In the genomic region with DNA sequence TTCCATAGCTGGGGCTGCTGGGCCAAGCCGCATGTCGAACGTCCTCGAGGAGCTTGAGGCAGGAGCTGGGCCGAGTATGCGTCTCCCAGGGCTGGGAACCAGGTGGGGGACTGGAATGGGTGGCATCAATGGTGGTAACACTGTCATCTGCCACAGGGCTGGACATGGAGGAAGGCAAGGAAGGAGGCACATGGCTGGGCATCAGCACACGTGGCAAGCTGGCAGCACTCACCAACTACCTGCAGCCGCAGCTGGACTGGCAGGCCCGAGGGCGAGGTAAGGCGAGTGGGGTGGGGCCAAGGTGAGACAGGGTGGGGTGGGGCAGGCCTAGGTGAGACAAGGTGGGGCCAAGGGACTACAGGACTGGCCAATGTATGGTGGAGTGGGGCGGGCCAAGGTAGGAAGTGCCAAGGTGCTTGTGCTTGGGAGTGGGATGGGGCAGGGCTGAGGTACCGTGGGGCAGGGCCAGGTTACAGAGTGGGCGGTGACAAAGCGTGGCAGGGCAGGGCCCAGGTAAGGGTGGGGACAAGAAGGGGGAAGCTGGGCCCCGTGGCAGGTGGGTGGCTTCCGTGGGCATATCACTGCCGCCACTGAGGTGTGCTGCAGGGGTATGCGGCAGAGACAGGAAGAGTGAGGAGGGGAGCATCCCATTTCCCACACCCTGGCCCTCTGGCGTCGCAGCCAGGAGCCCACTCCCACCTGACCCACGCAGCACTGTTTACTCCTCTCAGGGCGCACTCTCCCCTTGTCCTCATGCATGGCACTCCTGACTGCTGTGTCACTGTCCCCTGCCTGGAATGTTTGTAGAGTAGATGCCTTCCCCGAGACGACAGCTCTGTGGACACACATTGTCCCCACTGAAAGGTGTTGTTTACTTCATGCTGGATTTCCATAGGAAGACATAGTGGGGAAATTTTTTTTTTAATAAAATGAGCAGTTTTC, we compare ENCODE assay signal across 28 cellular contexts. TPM values are rescaled to one million over a fixed set of nuclear protein-coding genes. Genes with fewer than 3 reads are reported as not detected.
DNase-seq lines count a peak whose midpoint lies in the region; ATAC-seq and TF ChIP-seq lines count a peak whose summit lies in the region.
"Had no signal": no experiment of that assay in that cellular context is flagged by ENCODE, and none has a peak within 500 bp of the region (broad histone marks: within the 10 kb centered on the region; RNA-seq: fewer than 3 reads in every experiment).

No MANE protein-coding gene starts in this region.

- no peak for TF ChIP-seq POLR2A in transverse colon (IDR thresholded peaks at IDR 0.05)

- H3K4me3 ChIP-seq in colonic mucosa, result no peak overlapping the region
- H3K4me3 ChIP-seq in lower lobe of right lung, result no peak overlapping the region
- H3K4me3 ChIP-seq in transverse colon, result no peak overlapping the region
- H3K4me3 ChIP-seq: coronary artery, gastrocnemius medialis, hepatocyte, SJSA1, suprapubic skin, uterus had no signal

- 43 to 76% methylated on average over 2 to 25 of the region's 25 CpGs for WGBS in transverse colon (ENCODE audit: low coverage in 1 of 2), 2 donors

- peaks cover 28% of the 10 kb centered on the region for H3K36me3 Mint-ChIP-seq in activated naive CD8-positive, alpha-beta T cell treated with anti-CD3 and anti-CD28 coated beads, Interleukin-2, amount 10 ng/mL, durations not matched to agents 7 days and 5 days
- peaks cover 20% of the 10 kb centered on the region for H3K36me3 Mint-ChIP-seq in activated naive CD8-positive, alpha-beta T cell treated with anti-CD3 and anti-CD28 coated beads for 36 hours
- H3K36me3 Mint-ChIP-seq: natural killer cell had no signal

- peak overlapping the region; percentile 16 for H3K27ac Mint-ChIP-seq in activated naive CD8-positive, alpha-beta T cell treated with anti-CD3 and anti-CD28 coated beads, Interleukin-2, amount 10 ng/mL, durations not matched to agents 7 days and 5 days
- no peak overlapping the region for H3K27ac Mint-ChIP-seq in activated naive CD8-positive, alpha-beta T cell treated with anti-CD3 and anti-CD28 coated beads for 36 hours
- H3K27ac Mint-ChIP-seq: activated CD4-positive, alpha-beta memory T cell treated with anti-CD3 and anti-CD28 coated beads for 36 hours; activated naive CD4-positive, alpha-beta T cell treated with anti-CD3 and anti-CD28 coated beads, Interleukin-2, amount 50 U/mL, for 24 hours; activated T-helper 2 cell treated with anti-CD3 and anti-CD28 coated beads, Interferon-gamma antibody, Interleukin-2, Interleukin-4, amounts not matched to agents 10 μg/mL and 5 μg/mL and 100 μg/mL, durations not matched to agents 14 hours and 24 hours and 36 hours; CD4-positive, alpha-beta memory T cell; endodermal cell; natural killer cell had no signal

- no peaks in the 10 kb centered on the region for H3K27me3 Mint-ChIP-seq in activated naive CD8-positive, alpha-beta T cell treated with anti-CD3 and anti-CD28 coated beads, Interleukin-2, amount 10 ng/mL, durations not matched to agents 7 days and 5 days
- H3K27me3 Mint-ChIP-seq in activated naive CD8-positive, alpha-beta T cell treated with anti-CD3 and anti-CD28 coated beads for 36 hours, result no peaks in the 10 kb centered on the region
- H3K27me3 Mint-ChIP-seq: activated CD4-positive, alpha-beta memory T cell treated with anti-CD3 and anti-CD28 coated beads for 36 hours; activated naive CD4-positive, alpha-beta T cell treated with anti-CD3 and anti-CD28 coated beads, Interleukin-2, amount 50 U/mL, for 24 hours; CD4-positive, alpha-beta memory T cell had no signal

- no peak for TF ChIP-seq CTCF in colonic mucosa (IDR thresholded peaks at IDR 0.05)
- no peak for TF ChIP-seq CTCF in lower lobe of right lung (IDR thresholded peaks at IDR 0.05)
- no peak for TF ChIP-seq CTCF in transverse colon (IDR thresholded peaks at IDR 0.05)
- TF ChIP-seq CTCF in GM10248 (IDR thresholded peaks at IDR 0.05; ENCODE audit: control extremely low read depth, extremely low read depth, low read depth, missing control alignments), result no peak

- no peaks in the 10 kb centered on the region for H3K4me1 Mint-ChIP-seq in activated naive CD8-positive, alpha-beta T cell treated with anti-CD3 and anti-CD28 coated beads, Interleukin-2, amount 10 ng/mL, durations not matched to agents 7 days and 5 days
- H3K4me1 Mint-ChIP-seq in activated naive CD8-positive, alpha-beta T cell treated with anti-CD3 and anti-CD28 coated beads for 36 hours, result no peaks in the 10 kb centered on the region
- H3K4me1 Mint-ChIP-seq: endodermal cell had no signal

- POLR2A ChIA-PET in activated naive CD8-positive, alpha-beta T cell treated with anti-CD3 and anti-CD28 coated beads, Interleukin-2, amount 10 ng/mL, durations not matched to agents 7 days and 5 days (lab: Charles Lee), result no interaction called here
- POLR2A ChIA-PET in GM10248 (lab: Yijun Ruan, JAX), result no interaction called here

- H3K27ac ChIP-seq in colonic mucosa (peak overlapping the region; percentile 13), lower lobe of right lung (no peak overlapping the region), transverse colon (peak overlapping the region in 2 of 4 donors; percentile 21 to 29)
- H3K27ac ChIP-seq: coronary artery, gastrocnemius medialis, hepatocyte, SJSA1, suprapubic skin, uterus had no signal

- H3K4me3 Mint-ChIP-seq in activated naive CD8-positive, alpha-beta T cell treated with anti-CD3 and anti-CD28 coated beads, Interleukin-2, amount 10 ng/mL, durations not matched to agents 7 days and 5 days, result no peak overlapping the region
- no peak overlapping the region for H3K4me3 Mint-ChIP-seq in activated naive CD8-positive, alpha-beta T cell treated with anti-CD3 and anti-CD28 coated beads for 36 hours
- H3K4me3 Mint-ChIP-seq: activated CD4-positive, alpha-beta memory T cell treated with anti-CD3 and anti-CD28 coated beads for 36 hours; activated naive CD4-positive, alpha-beta T cell treated with anti-CD3 and anti-CD28 coated beads, Interleukin-2, amount 50 U/mL, for 24 hours; CD4-positive, alpha-beta memory T cell; endodermal cell; natural killer cell had no signal

- no peak for TF ChIP-seq EP300 in transverse colon (IDR thresholded peaks at IDR 0.05; ENCODE audit: low read depth)

- peaks cover 10% of the 10 kb centered on the region for H3K9me3 Mint-ChIP-seq in activated naive CD8-positive, alpha-beta T cell treated with anti-CD3 and anti-CD28 coated beads, Interleukin-2, amount 10 ng/mL, durations not matched to agents 7 days and 5 days
- peaks cover 8% of the 10 kb centered on the region for H3K9me3 Mint-ChIP-seq in activated naive CD8-positive, alpha-beta T cell treated with anti-CD3 and anti-CD28 coated beads for 36 hours
- H3K9me3 Mint-ChIP-seq: activated naive CD4-positive, alpha-beta T cell treated with anti-CD3 and anti-CD28 coated beads, Interleukin-2, amount 50 U/mL, for 24 hours; natural killer cell had no signal

- H3K9ac ChIP-seq in colonic mucosa (ENCODE audit: low read depth in 2 of 2, low read length in 2 of 2), result peak overlapping the region in 1 of 2 donors; percentile 12

- in situ Hi-C loops in transverse colon (cut with MboI; ENCODE audit: low pct_ligation_motif_present in 1 of 4, low pct_unique_long_range_greater_than_20kb in 1 of 4, low sequenced_read_pairs in 3 of 4), result no loop called here

- no peaks in the 10 kb centered on the region for H3K9me3 ChIP-seq in colonic mucosa
- no peaks in the 10 kb centered on the region for H3K9me3 ChIP-seq in lower lobe of right lung
- H3K9me3 ChIP-seq in transverse colon, result no peaks in the 10 kb centered on the region
- H3K9me3 ChIP-seq: gastrocnemius medialis, suprapubic skin, uterus had no signal

- H3K4me1 ChIP-seq in colonic mucosa (no peaks in the 10 kb centered on the region), lower lobe of right lung (no peaks in the 10 kb centered on the region), transverse colon (no peaks in the 10 kb centered on the region)
- H3K4me1 ChIP-seq: gastrocnemius medialis, SJSA1, suprapubic skin, uterus had no signal

- H3K27me3 ChIP-seq in colonic mucosa (no peaks in the 10 kb centered on the region), lower lobe of right lung (ENCODE audit: low read depth) (no peaks in the 10 kb centered on the region), transverse colon (no peaks in the 10 kb centered on the region)
- H3K27me3 ChIP-seq: gastrocnemius medialis, hepatocyte, SJSA1, suprapubic skin, uterus had no signal

- no peak for DNase-seq in activated naive CD8-positive, alpha-beta T cell treated with anti-CD3 and anti-CD28 coated beads, Interleukin-2, amount 10 ng/mL, durations not matched to agents 7 days and 5 days
- DNase-seq in activated naive CD8-positive, alpha-beta T cell treated with anti-CD3 and anti-CD28 coated beads for 36 hours, result no peak
- DNase-seq in colonic mucosa (peak; percentile 90), lower lobe of right lung (no peak), transverse colon (peak; percentile 83), T-helper 9 cell (no peak), GM10248 (ENCODE audit: extremely low spot score) (no peak)
- DNase-seq: activated CD4-positive, alpha-beta memory T cell treated with anti-CD3 and anti-CD28 coated beads for 36 hours; anterior cingulate cortex; CD4-positive, alpha-beta memory T cell; endodermal cell; gastrocnemius medialis; KBM-7; left cardiac atrium; natural killer cell; NCI-H1105 treated with DMSO at 0.1 percent for 48 hours; NCI-H2029; NCI-H2227 treated with DMSO at 0.1 percent for 48 hours; NCI-H526 treated with DMSO at 0.1 percent for 48 hours; stimulated activated CD4-positive, alpha-beta T cell treated with anti-CD3 and anti-CD28 coated beads, Interleukin-2, amount 100 ng/mL, for 24 hours; uterus had no signal

- CTCF ChIA-PET in GM10248 (lab: Yijun Ruan, JAX), result no interaction called here

- no peak for ATAC-seq in activated naive CD8-positive, alpha-beta T cell treated with anti-CD3 and anti-CD28 coated beads, Interleukin-2, amount 10 ng/mL, durations not matched to agents 7 days and 5 days (ENCODE audit: low read depth)
- ATAC-seq in lower lobe of right lung (peak; percentile 63 to 84), HG03097 (IDR thresholded peaks at IDR 0.05; ENCODE audit: low FRiP score, unreplicated experiment) (no peak)
- ATAC-seq: gastrocnemius medialis, natural killer cell had no signal

- intact Hi-C loops in colonic mucosa (cut with DNase I), result no loop called here
- intact Hi-C loops in lower lobe of right lung (cut with DNase I), result no loop called here
- intact Hi-C loops in transverse colon (cut with DNase I; ENCODE audit: low total_unique reads), result no loop called here

- H3K36me3 ChIP-seq in colonic mucosa (peaks cover 7% of the 10 kb centered on the region), lower lobe of right lung (peaks cover 90% of the 10 kb centered on the region), transverse colon (peaks cover 0 to 19% (median 0%) of the 10 kb centered on the region in 4 donors)
- H3K36me3 ChIP-seq: uterus had no signal

RNA-seq across cellular contexts. Expression of gene DGCR8, which starts 27.5 kb away (rescaled TPM):
- 10 to 100 TPM; 54.3 to 54.5 TPM for total RNA-seq in activated naive CD8-positive, alpha-beta T cell treated with anti-CD3 and anti-CD28 coated beads, Interleukin-2, amount 10 ng/mL, durations not matched to agents 7 days and 5 days
- total RNA-seq in activated naive CD8-positive, alpha-beta T cell treated with anti-CD3 and anti-CD28 coated beads for 36 hours, result 10 to 100 TPM; 42.6 to 47.0 TPM
- total RNA-seq in colonic mucosa, result 10 to 100 TPM; 21.1 to 52.7 TPM
- total RNA-seq in lower lobe of right lung, result 29.5 TPM
- 100 to 1,000 TPM in 1 of 4 donors, 10 to 100 TPM in 3; 34.3 to 182 (median 64.7) TPM for total RNA-seq in transverse colon

RNA-seq across cellular contexts. Expression of gene TANGO2, which starts 31.7 kb away (rescaled TPM):
- total RNA-seq in activated naive CD8-positive, alpha-beta T cell treated with anti-CD3 and anti-CD28 coated beads, Interleukin-2, amount 10 ng/mL, durations not matched to agents 7 days and 5 days, result 10 to 100 TPM; 40.7 to 41.2 TPM
- 10 to 100 TPM; 16.5 to 21.5 TPM for total RNA-seq in activated naive CD8-positive, alpha-beta T cell treated with anti-CD3 and anti-CD28 coated beads for 36 hours
- total RNA-seq in colonic mucosa, result 10 to 100 TPM; 22.1 to 34.1 TPM
- total RNA-seq in lower lobe of right lung, result 45.1 TPM
- 100 to 1,000 TPM in 1 of 4 donors, 10 to 100 TPM in 3; 32.9 to 101 (median 50.6) TPM for total RNA-seq in transverse colon

RNA-seq across cellular contexts. Expression of gene ARVCF, which starts 36.0 kb away (rescaled TPM):
- 1 to 10 TPM; 1.5 to 1.6 TPM for total RNA-seq in activated naive CD8-positive, alpha-beta T cell treated with anti-CD3 and anti-CD28 coated beads, Interleukin-2, amount 10 ng/mL, durations not matched to agents 7 days and 5 days
- total RNA-seq in activated naive CD8-positive, alpha-beta T cell treated with anti-CD3 and anti-CD28 coated beads for 36 hours, result 1 to 10 TPM; 1.1 to 1.6 TPM
- 10 to 100 TPM; 11.7 to 18.5 TPM for total RNA-seq in colonic mucosa
- 16.8 TPM for total RNA-seq in lower lobe of right lung
- 10 to 100 TPM; 15.3 to 81.6 (median 19.3) TPM for total RNA-seq in transverse colon

Comparison
In these comparisons a context has a peak if more than half of its experiments do, and no peak if none do; other contexts are left out.
1. ATAC-seq: peak in lower lobe of right lung (2 of 2); none in activated naive CD8-positive, alpha-beta T cell treated with anti-CD3 and anti-CD28 coated beads, Interleukin-2, amount 10 ng/mL, durations not matched to agents 7 days and 5 days (single experiment) and HG03097 (single experiment).
2. DNase-seq: peak in colonic mucosa (single experiment) and transverse colon (single experiment); none in activated naive CD8-positive, alpha-beta T cell treated with anti-CD3 and anti-CD28 coated beads, Interleukin-2, amount 10 ng/mL, durations not matched to agents 7 days and 5 days (single experiment), activated naive CD8-positive, alpha-beta T cell treated with anti-CD3 and anti-CD28 coated beads for 36 hours (single experiment), lower lobe of right lung (single experiment), T-helper 9 cell (single experiment) and GM10248 (single experiment).